In genomic region chr12:8827551-8828347, GRCh38 we compare ENCODE assay signal across 18 cellular contexts. TPM values are rescaled to one million over a fixed set of nuclear protein-coding genes. Genes with fewer than 3 reads are reported as not detected.
A peak's percentile ranks its signal among the peaks of the same experiment; 100 is the strongest.
DNase-seq lines count a peak whose midpoint lies in the region; ATAC-seq, FAIRE-seq and TF ChIP-seq lines count a peak whose summit lies in the region.
"Had no signal": no experiment of that assay in that cellular context is flagged by ENCODE, and none has a peak within 500 bp of the region (broad histone marks: within the 10 kb centered on the region; RNA-seq: fewer than 3 reads in every experiment).

No MANE protein-coding gene starts in this region.

- H4K5ac ChIP-seq in H1 (ENCODE audit: insufficient read length, low read depth, low read length) (no peak overlapping the region), mesendoderm (ENCODE audit: low read length) (no peak overlapping the region)

- WGBS in H1 (ENCODE audit: extremely low coverage in 1 of 2, insufficient coverage in 1 of 2, insufficient read length in 1 of 2, insufficient replicate concordance in 2 of 2, low coverage in 1 of 2, low lambda C conversion rate in 2 of 2, missing lambda C conversion rate in 1 of 2), 2 experiments, result 97% methylated on average over 4 of the region's 4 CpGs; no CpG with 5 or more reads in 1 of the 2 experiments
- WGBS in mesendoderm (ENCODE audit: extremely low coverage, insufficient coverage, low lambda C conversion rate), result no CpG with 5 or more reads among the region's 4 CpGs

- H3K14ac ChIP-seq in H1 (ENCODE audit: insufficient read length), result no peak overlapping the region

- H3K9me3 ChIP-seq in H1 (ENCODE audit: insufficient read depth in 2 of 2, low read depth in 1 of 2, low read length in 1 of 2), result 0 out of 4 replicates have a peak, but pooled peaks cover 0 to 5% of the 10 kb centered on the region in 2 experiments
- H3K9me3 ChIP-seq: Peyer's patch had no signal

- H3K27ac ChIP-seq in H1 (ENCODE audit: low read depth, low read length) (no peak overlapping the region), mesendoderm (ENCODE audit: low read depth, low read length) (no peak overlapping the region)
- H3K27ac ChIP-seq: GM23248, Peyer's patch had no signal

- H3K56ac ChIP-seq in H1 (replicated peaks; ENCODE audit: insufficient read length, low read depth, low read length) (no peak overlapping the region), mesendoderm (ENCODE audit: low read length) (peak overlapping the region; percentile 44)

- H3K23ac ChIP-seq in H1 (ENCODE audit: insufficient read length), result no peak overlapping the region
- no peak overlapping the region for H3K23ac ChIP-seq in mesendoderm (ENCODE audit: low read length)

- H2BK12ac ChIP-seq in H1 (ENCODE audit: low read depth, low read length), result peak overlapping the region; percentile 98

- H3K79me1 ChIP-seq in H1 (ENCODE audit: low read depth, low read length) (no peaks in the 10 kb centered on the region), mesendoderm (ENCODE audit: low read length) (no peaks in the 10 kb centered on the region)

- H3K27me3 Mint-ChIP-seq in activated T-cell treated with anti-CD3 and anti-CD28 coated beads, Interleukin-2, amount 50 U/mL, for 24 hours, result peaks cover 9% of the 10 kb centered on the region
- peaks cover 3% of the 10 kb centered on the region for H3K27me3 Mint-ChIP-seq in type B pancreatic cell

- H3K4me3 Mint-ChIP-seq in activated T-cell treated with anti-CD3 and anti-CD28 coated beads, Interleukin-2, amount 50 U/mL, for 24 hours, result no peak overlapping the region
- H3K4me3 Mint-ChIP-seq in type B pancreatic cell, result no peak overlapping the region
- H3K4me3 Mint-ChIP-seq: HFFc6 had no signal

- H3K9ac ChIP-seq in H1 (replicated peaks in 1 of 4; ENCODE audit: extremely low read depth in 1 of 4, low read depth in 3 of 4, low read length in 3 of 4) (no peak overlapping the region), mesendoderm (ENCODE audit: low read length) (no peak overlapping the region)
- H3K9ac ChIP-seq: GM23248 had no signal

- no peak for FAIRE-seq in H1 (lab: Jason Lieb, UNC)

- peaks cover 2% of the 10 kb centered on the region for H3K9me3 Mint-ChIP-seq in activated T-cell treated with anti-CD3 and anti-CD28 coated beads, Interleukin-2, amount 50 U/mL, for 24 hours
- peaks cover 9% of the 10 kb centered on the region for H3K9me3 Mint-ChIP-seq in type B pancreatic cell
- H3K9me3 Mint-ChIP-seq: HFFc6 had no signal

- no peak for ATAC-seq in GM21529 (IDR thresholded peaks at IDR 0.05; ENCODE audit: unreplicated experiment)

- TF ChIP-seq RAD21 in H1 (IDR thresholded peaks at IDR 0.05 in 1 of 2, conservative IDR thresholded peaks at IDR 0.05 in 1 of 2; ENCODE audit: low read depth in 2 of 2, low read length in 2 of 2), result no peak

- no peaks in the 10 kb centered on the region for H4K20me1 ChIP-seq in H1 (replicated peaks in 1 of 2; ENCODE audit: control insufficient read depth in 1 of 2, insufficient read depth in 2 of 2, low read length in 2 of 2)

- peak overlapping the region; percentile 53 for H2BK20ac ChIP-seq in H1 (ENCODE audit: low read length)

- H4K91ac ChIP-seq in H1 (replicated peaks; ENCODE audit: insufficient read length, low read length), result peak overlapping the region; percentile 30

- TF ChIP-seq POLR2A in H1 (IDR thresholded peaks at IDR 0.05; ENCODE audit: control extremely low read depth in 1 of 2, low read depth in 2 of 2, low read length in 2 of 2), result no peak

- H3K4me3 ChIP-seq in H1 (ENCODE audit: extremely low read depth in 1 of 4, insufficient read depth in 2 of 4, low read depth in 3 of 4, low read length in 4 of 4) (no peak overlapping the region), mesendoderm (ENCODE audit: low read length) (no peak overlapping the region)
- H3K4me3 ChIP-seq: GM23248, Peyer's patch had no signal

- H3K4me1 ChIP-seq in H1 (replicated peaks in 1 of 4; ENCODE audit: control insufficient read depth in 3 of 4, insufficient read depth in 4 of 4, low read length in 3 of 4), result peaks cover 9 to 19% (median 13%) of the 10 kb centered on the region in 4 experiments
- H3K4me1 ChIP-seq in mesendoderm (ENCODE audit: control insufficient read depth, low read depth, low read length), result peaks cover 7% of the 10 kb centered on the region
- H3K4me1 ChIP-seq: Peyer's patch had no signal

- peak overlapping the region; percentile 89 for H2BK5ac ChIP-seq in H1 (ENCODE audit: low read depth, low read length)
- H2BK5ac ChIP-seq in mesendoderm (ENCODE audit: low read length), result no peak overlapping the region

- H3K27ac Mint-ChIP-seq in activated T-cell treated with anti-CD3 and anti-CD28 coated beads, Interleukin-2, amount 50 U/mL, for 24 hours, result peak overlapping the region; percentile 2
- H3K27ac Mint-ChIP-seq in type B pancreatic cell, result peak overlapping the region; percentile 99
- H3K27ac Mint-ChIP-seq: HFFc6 had no signal

- H3K4ac ChIP-seq in H1 (replicated peaks; ENCODE audit: insufficient read length, low read depth, low read length) (no peak overlapping the region), mesendoderm (ENCODE audit: low read depth, low read length) (peak overlapping the region; percentile 29)

- H3K27me3 ChIP-seq in H1 (replicated peaks in 1 of 4; ENCODE audit: control insufficient read depth in 3 of 4, extremely low read depth in 1 of 4, insufficient read depth in 3 of 4, low read length in 3 of 4) (no peaks in the 10 kb centered on the region), mesendoderm (ENCODE audit: insufficient read depth, low read length, poor library complexity) (no peaks in the 10 kb centered on the region)
- H3K27me3 ChIP-seq: Peyer's patch had no signal

- H2BK120ac ChIP-seq in H1 (replicated peaks; ENCODE audit: low read depth, low read length), result peak overlapping the region; percentile 69
- peak overlapping the region; percentile 66 for H2BK120ac ChIP-seq in mesendoderm (ENCODE audit: low read depth, low read length)

- CTCF ChIA-PET in H1 (lab: Charles Lee; ENCODE audit: partially characterized antibody), result interaction anchor here (0.9 to 8.2 kb wide), 12 partner anchors 11 to 283 kb away, joined by 3 to 65 read pairs (median 6); no protein-coding TSS in a partner anchor

- H3K36me3 Mint-ChIP-seq in activated T-cell treated with anti-CD3 and anti-CD28 coated beads, Interleukin-2, amount 50 U/mL, for 24 hours (ENCODE audit: low read depth), result no peaks in the 10 kb centered on the region
- H3K36me3 Mint-ChIP-seq in type B pancreatic cell, result peaks cover 12% of the 10 kb centered on the region

- no peak for DNase-seq in activated T-cell treated with anti-CD3 and anti-CD28 coated beads, Interleukin-2, amount 50 U/mL, for 24 hours
- no peak for DNase-seq in activated T-cell treated with anti-CD3 and anti-CD28 coated beads, Interleukin-2, amount 50 U/mL, for 1 hour
- DNase-seq in H1 (ENCODE audit: low read depth in 1 of 2, low spot score in 2 of 2), result no peak
- no peak for DNase-seq in mesendoderm
- DNase-seq in type B pancreatic cell (ENCODE audit: extremely low spot score, unreplicated experiment), result no peak
- DNase-seq in KG1 (lab: John Stamatoyannopoulos, UW), result no peak
- DNase-seq in activated CD4-positive, alpha-beta T cell treated with anti-CD3 and anti-CD28 coated beads, Interleukin-2, amount 50 U/mL, for 4 hours, result no peak
- DNase-seq: 8988T, DMS153, HFFc6, NCI-H1105 treated with DMSO at 0.1 percent for 48 hours, NCI-H1930, NCI-H2171 treated with DMSO at 0.1 percent for 48 hours, NCI-H510A, Peyer's patch, SHP77 treated with DMSO at 0.1 percent for 48 hours had no signal

- no peaks in the 10 kb centered on the region for H3K36me3 ChIP-seq in H1 (ENCODE audit: control insufficient read depth in 2 of 4, insufficient read depth in 4 of 4, low read length in 3 of 4)
- H3K36me3 ChIP-seq in mesendoderm (ENCODE audit: control insufficient read depth, insufficient read depth, low read length), result no peaks in the 10 kb centered on the region
- H3K36me3 ChIP-seq: Peyer's patch had no signal

- no peak overlapping the region for H2AFZ ChIP-seq in H1 (ENCODE audit: low read length)
- H2AFZ ChIP-seq: GM23248 had no signal

- POLR2A ChIA-PET in H1 (lab: Charles Lee; ENCODE audit: partially characterized antibody), result interaction anchor here (0.5 to 1.9 kb wide), 4 partner anchors 8 to 146 kb away, joined by 3 to 6 read pairs (median 4); no protein-coding TSS in a partner anchor

- no peak overlapping the region; the same call in 1 of the 2 replicates for H3K18ac ChIP-seq in H1 (ENCODE audit: extremely low read depth, low read length)
- peak overlapping the region; percentile 13 for H3K18ac ChIP-seq in mesendoderm (ENCODE audit: low read length)

- H3K79me2 ChIP-seq in H1 (ENCODE audit: control insufficient read depth in 1 of 2, insufficient read depth in 2 of 2, low read length in 2 of 2) (no peaks in the 10 kb centered on the region), mesendoderm (ENCODE audit: control insufficient read depth, insufficient read depth, low read length) (no peaks in the 10 kb centered on the region)

- peaks cover 5% of the 10 kb centered on the region for H3K4me1 Mint-ChIP-seq in activated T-cell treated with anti-CD3 and anti-CD28 coated beads, Interleukin-2, amount 50 U/mL, for 24 hours (ENCODE audit: low read depth)
- H3K4me1 Mint-ChIP-seq in type B pancreatic cell (ENCODE audit: unreplicated experiment), result peaks cover 12% of the 10 kb centered on the region

- H3K4me2 ChIP-seq in H1 (ENCODE audit: insufficient read depth in 1 of 2, low read depth in 2 of 2, low read length in 2 of 2) (no peak overlapping the region), mesendoderm (ENCODE audit: low read length) (no peak overlapping the region)

- no peak for TF ChIP-seq EP300 in H1 (IDR thresholded peaks at IDR 0.05; ENCODE audit: borderline replicate concordance in 1 of 2, low read depth in 2 of 2, low read length in 2 of 2)

- peaks cover 2% of the 10 kb centered on the region for H3K23me2 ChIP-seq in H1 (ENCODE audit: low read depth, low read length)

- H4K8ac ChIP-seq in H1 (ENCODE audit: extremely low read depth, insufficient read depth, low read length), result no peak overlapping the region
- no peak overlapping the region for H4K8ac ChIP-seq in mesendoderm (ENCODE audit: low read depth, low read length)

- H2BK15ac ChIP-seq in H1 (ENCODE audit: low read length) (peak overlapping the region; percentile 88; the same call in 1 of the 2 replicates), mesendoderm (replicated peaks; ENCODE audit: low read depth) (no peak overlapping the region)

- TF ChIP-seq CTCF in H1 (IDR thresholded peaks at IDR 0.05; ENCODE audit: control extremely low read depth in 1 of 3, insufficient read depth in 1 of 3, low read depth in 1 of 3, low read length in 3 of 3) (no peak), type B pancreatic cell (conservative IDR thresholded peaks at IDR 0.05) (no peak)

- H2AK5ac ChIP-seq in H1 (ENCODE audit: low read depth, low read length) (peak overlapping the region; percentile 86; the same call in 1 of the 2 replicates), mesendoderm (ENCODE audit: low read length) (peak overlapping the region; percentile 2)

RNA-seq across cellular contexts. Expression of gene A2ML1, which starts 5.3 kb away (rescaled TPM):
- 9.0 and 10.3 TPM in 2 replicates for total RNA-seq in H1 (2021; fragmentation: NEBNext Ultra II Directional; extraction: Animal tissue kit (Norgen Biotek cat#: 25700))
- 8.3 and 10.2 TPM in 2 replicates for polyA plus RNA-seq in H1 (2011; rRNA removed)
- polyA plus RNA-seq in H1 (2011; cell fraction: cytosol; rRNA removed), result 9.3 TPM
- polyA plus RNA-seq in H1 (2011; cell fraction: nucleus; rRNA removed), result 23.3 TPM
- polyA plus RNA-seq in H1 (2012, experiment 1 of 2), result 6.0 to 8.7 TPM (median 7.8 TPM) in 4 replicates
- polyA plus RNA-seq in H1 (2012, experiment 2 of 2), result 0.98 TPM
- 6.7 TPM for polyA plus RNA-seq in H1 (2013, experiment 1 of 2)
- 6.1 TPM for polyA plus RNA-seq in H1 (2013, experiment 2 of 2)
- polyA minus RNA-seq in H1 (2011; rRNA and poly(A)+ RNA removed), result 15.2 and 23.2 TPM in 2 replicates
- polyA minus RNA-seq in H1 (2011; cell fraction: cytosol; rRNA and poly(A)+ RNA removed), result 7.2 TPM
- 21.4 TPM for polyA minus RNA-seq in H1 (2011; cell fraction: nucleus; rRNA and poly(A)+ RNA removed)
- 1.2 TPM for polyA plus RNA-seq in mesendoderm (2013, experiment 1 of 2)
- polyA plus RNA-seq in mesendoderm (2013, experiment 2 of 2), result 1.3 TPM
- total RNA-seq in type B pancreatic cell (ENCODE audit: low replicate concordance), result 3.8 and 26.0 TPM in 2 replicates
- total RNA-seq: GM23248, HFFc6 had no signal
- polyA plus RNA-seq: GM23248 had no signal
